Comparison of ENCODE assay signal across 14 cellular contexts in the genomic region with DNA sequence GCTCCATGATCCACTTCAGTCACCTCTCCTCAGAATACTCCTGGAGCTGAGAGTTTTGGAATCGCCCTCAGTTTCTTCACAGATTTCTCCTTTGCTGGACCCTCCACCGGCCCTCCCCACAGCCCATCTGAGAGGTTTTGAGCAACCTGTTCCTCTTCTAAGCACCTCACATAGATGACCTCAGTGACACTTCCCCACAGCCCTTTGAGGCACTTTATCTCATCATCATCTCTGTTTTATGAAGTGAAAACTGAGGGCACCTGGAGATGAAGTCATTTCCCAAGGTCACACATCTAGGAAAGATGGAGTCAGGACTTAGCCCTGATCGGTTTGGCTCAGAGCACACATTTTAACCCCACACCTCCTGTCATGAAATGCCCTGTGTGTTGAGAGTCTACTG.
DNase-seq lines count a peak whose midpoint lies in the region; ATAC-seq and TF ChIP-seq lines count a peak whose summit lies in the region.
"Had no signal": no experiment of that assay in that cellular context is flagged by ENCODE, and none has a peak within 500 bp of the region (broad histone marks: within the 10 kb centered on the region; RNA-seq: fewer than 3 reads in every experiment).

No MANE protein-coding gene starts in this region.

- H3K23ac ChIP-seq in mesendoderm (ENCODE audit: low read length) = no peak overlapping the region

- TF ChIP-seq CTCF in natural killer cell (IDR thresholded peaks at IDR 0.05) (no peak), OCI-LY3 (IDR thresholded peaks at IDR 0.05; ENCODE audit: low read depth, low read length) (no peak), psoas muscle (IDR thresholded peaks at IDR 0.05) (no peak)

- H3K4me1 Mint-ChIP-seq in natural killer cell treated with Interleukin-12 subunit alpha and Interleukin-12 subunit beta and Interleukin-15 and Interleukin-18, amount 100 ng/mL, for 72 hours (ENCODE audit: low read depth in 2 of 2) = peaks cover 25 to 34% of the 10 kb centered on the region in 2 donors
- H3K4me1 Mint-ChIP-seq in natural killer cell = no peaks in the 10 kb centered on the region
- H3K4me1 Mint-ChIP-seq: B cell, IgD-negative memory B cell had no signal

- H3K4me3 Mint-ChIP-seq in natural killer cell treated with Interleukin-12 subunit alpha and Interleukin-12 subunit beta and Interleukin-15 and Interleukin-18, amount 100 ng/mL, for 72 hours = peak overlapping the region; percentile 13
- no peak overlapping the region for H3K4me3 Mint-ChIP-seq in natural killer cell
- H3K4me3 Mint-ChIP-seq: B cell had no signal

- DNase-seq in natural killer cell treated with Interleukin-12 subunit alpha and Interleukin-12 subunit beta and Interleukin-15 and Interleukin-18, amount 100 ng/mL, for 72 hours (ENCODE audit: low spot score) = no peak
- DNase-seq in natural killer cell = no peak
- peak; percentile 29 for DNase-seq in dermis blood vessel endothelial cell
- DNase-seq in psoas muscle = no peak
- DNase-seq in activated CD8-positive, alpha-beta memory T cell treated with anti-CD3 and anti-CD28 coated beads for 24 hours = no peak
- no peak for DNase-seq in mesendoderm
- no peak for DNase-seq in GDM1 (lab: John Stamatoyannopoulos, UW)
- DNase-seq: C1 segment of cervical spinal cord; CD4-positive, alpha-beta memory T cell; DMS79 had no signal

- H4K5ac ChIP-seq in mesendoderm (ENCODE audit: low read length) = no peak overlapping the region

- H3K4me1 ChIP-seq in OCI-LY3 (ENCODE audit: low read length) (peaks cover 54% of the 10 kb centered on the region), psoas muscle (peaks cover 4% of the 10 kb centered on the region), mesendoderm (ENCODE audit: control insufficient read depth, low read depth, low read length) (peaks cover 2% of the 10 kb centered on the region)

- H3K79me2 ChIP-seq in OCI-LY3 (ENCODE audit: low read length) (no peaks in the 10 kb centered on the region), mesendoderm (ENCODE audit: control insufficient read depth, insufficient read depth, low read length) (no peaks in the 10 kb centered on the region)

- peak overlapping the region; percentile 34 to 86 for H3K27ac Mint-ChIP-seq in natural killer cell treated with Interleukin-12 subunit alpha and Interleukin-12 subunit beta and Interleukin-15 and Interleukin-18, amount 100 ng/mL, for 72 hours
- H3K27ac Mint-ChIP-seq in natural killer cell = no peak overlapping the region
- H3K27ac Mint-ChIP-seq: B cell; CD4-positive, alpha-beta memory T cell had no signal

- WGBS in psoas muscle, 3 donors = 62 to 70% (median 68%) methylated on average over 3 of the region's 3 CpGs
- WGBS in mesendoderm (ENCODE audit: extremely low coverage, insufficient coverage, low lambda C conversion rate) = no CpG with 5 or more reads among the region's 3 CpGs

- peaks cover 8% of the 10 kb centered on the region for H3K36me3 Mint-ChIP-seq in natural killer cell treated with Interleukin-12 subunit alpha and Interleukin-12 subunit beta and Interleukin-15 and Interleukin-18, amount 100 ng/mL, for 72 hours
- H3K36me3 Mint-ChIP-seq in natural killer cell = no peaks in the 10 kb centered on the region
- H3K36me3 Mint-ChIP-seq: CD4-positive, alpha-beta memory T cell; IgD-negative memory B cell had no signal

- no peak overlapping the region for H2BK15ac ChIP-seq in mesendoderm (replicated peaks; ENCODE audit: low read depth)

- ATAC-seq in natural killer cell treated with Interleukin-12 subunit alpha and Interleukin-12 subunit beta and Interleukin-15 and Interleukin-18, amount 100 ng/mL, for 72 hours = no peak
- ATAC-seq in natural killer cell (no peak), psoas muscle (no peak)
- ATAC-seq: HCT116 had no signal

- H4K8ac ChIP-seq in mesendoderm (ENCODE audit: low read depth, low read length) = no peak overlapping the region

- H3K36me3 ChIP-seq in OCI-LY3 (replicated peaks; ENCODE audit: low read depth, low read length) = no peaks in the 10 kb centered on the region
- H3K36me3 ChIP-seq in psoas muscle (ENCODE audit: insufficient read depth in 1 of 2, low read depth in 1 of 2) = no peaks in the 10 kb centered on the region
- no peaks in the 10 kb centered on the region for H3K36me3 ChIP-seq in mesendoderm (ENCODE audit: control insufficient read depth, insufficient read depth, low read length)

- no peaks in the 10 kb centered on the region for H3K9me3 Mint-ChIP-seq in natural killer cell treated with Interleukin-12 subunit alpha and Interleukin-12 subunit beta and Interleukin-15 and Interleukin-18, amount 100 ng/mL, for 72 hours
- no peaks in the 10 kb centered on the region for H3K9me3 Mint-ChIP-seq in natural killer cell
- H3K9me3 Mint-ChIP-seq: CD4-positive, alpha-beta memory T cell; IgD-negative memory B cell had no signal

- H3K56ac ChIP-seq in mesendoderm (ENCODE audit: low read length) = no peak overlapping the region

- no peak overlapping the region for H3K4ac ChIP-seq in mesendoderm (ENCODE audit: low read depth, low read length)

- H3K9ac ChIP-seq in OCI-LY3 (ENCODE audit: low read length) (peak overlapping the region; percentile 31; the same call in 1 of the 2 replicates), mesendoderm (ENCODE audit: low read length) (no peak overlapping the region)

- no peak overlapping the region for H2BK120ac ChIP-seq in mesendoderm (ENCODE audit: low read depth, low read length)

- peak overlapping the region; percentile 51 for H3K4me2 ChIP-seq in OCI-LY3 (ENCODE audit: low read length)
- no peak overlapping the region for H3K4me2 ChIP-seq in mesendoderm (ENCODE audit: low read length)

- H2AFZ ChIP-seq in OCI-LY3 (ENCODE audit: low read depth, low read length) = 0 out of 2 replicates have a peak overlapping the region, but pooled peaks have one; percentile 17

- H3K27me3 Mint-ChIP-seq in natural killer cell treated with Interleukin-12 subunit alpha and Interleukin-12 subunit beta and Interleukin-15 and Interleukin-18, amount 100 ng/mL, for 72 hours = peaks cover 22 to 24% of the 10 kb centered on the region in 2 donors
- peaks cover 12 to 37% of the 10 kb centered on the region in 2 donors for H3K27me3 Mint-ChIP-seq in natural killer cell (ENCODE audit: low read depth in 2 of 2)

- H3K18ac ChIP-seq in mesendoderm (ENCODE audit: low read length) = no peak overlapping the region

- no peak overlapping the region for H2AK5ac ChIP-seq in mesendoderm (ENCODE audit: low read length)

- no peak overlapping the region for H2BK5ac ChIP-seq in mesendoderm (ENCODE audit: low read length)

- no peak overlapping the region for H3K4me3 ChIP-seq in OCI-LY3 (ENCODE audit: low read length)
- no peak overlapping the region for H3K4me3 ChIP-seq in psoas muscle
- H3K4me3 ChIP-seq in mesendoderm (ENCODE audit: low read length) = no peak overlapping the region

- intact Hi-C loops in natural killer cell (cut with micrococcal nuclease) (loop anchor here (5.0 to 10.0 kb wide), 2 partner anchors 212 to 344 kb away; no protein-coding TSS in a partner anchor), psoas muscle (cut with DNase I) (loop anchor here (5.0 to 10.0 kb wide), 5 partner anchors 182 to 1722 kb away; no protein-coding TSS in a partner anchor)

- H3K9me3 ChIP-seq in OCI-LY3 (ENCODE audit: insufficient read depth, low read length) (no peaks in the 10 kb centered on the region), psoas muscle (no peaks in the 10 kb centered on the region)

- H3K27me3 ChIP-seq in OCI-LY3 (ENCODE audit: low read depth, low read length) = peaks cover 6% of the 10 kb centered on the region; the same call in 1 of the 2 replicates
- peaks cover 0 to 2% (median 1%) of the 10 kb centered on the region in 3 donors for H3K27me3 ChIP-seq in psoas muscle (ENCODE audit: insufficient read depth in 3 of 3, low read length in 2 of 3)
- H3K27me3 ChIP-seq in mesendoderm (ENCODE audit: insufficient read depth, low read length, poor library complexity) = no peaks in the 10 kb centered on the region

- no peaks in the 10 kb centered on the region for H4K20me1 ChIP-seq in OCI-LY3 (ENCODE audit: insufficient read depth, low read length)

- H3K79me1 ChIP-seq in mesendoderm (ENCODE audit: low read length) = no peaks in the 10 kb centered on the region

- peak overlapping the region; percentile 6; the same call in 1 of the 2 replicates for H3K27ac ChIP-seq in OCI-LY3 (ENCODE audit: low read length)
- H3K27ac ChIP-seq in psoas muscle = no peak overlapping the region
- H3K27ac ChIP-seq in mesendoderm (ENCODE audit: low read depth, low read length) = no peak overlapping the region

Comparison
In these comparisons a context has a peak if more than half of its experiments do, and no peak if none do; other contexts are left out.
1. H3K27ac Mint-ChIP-seq: peak in natural killer cell treated with Interleukin-12 subunit alpha and Interleukin-12 subunit beta and Interleukin-15 and Interleukin-18, amount 100 ng/mL, for 72 hours (2 of 2); none in natural killer cell (0 of 2).